Comparison of ENCODE assay signal across 12 cellular contexts in the genomic region with DNA sequence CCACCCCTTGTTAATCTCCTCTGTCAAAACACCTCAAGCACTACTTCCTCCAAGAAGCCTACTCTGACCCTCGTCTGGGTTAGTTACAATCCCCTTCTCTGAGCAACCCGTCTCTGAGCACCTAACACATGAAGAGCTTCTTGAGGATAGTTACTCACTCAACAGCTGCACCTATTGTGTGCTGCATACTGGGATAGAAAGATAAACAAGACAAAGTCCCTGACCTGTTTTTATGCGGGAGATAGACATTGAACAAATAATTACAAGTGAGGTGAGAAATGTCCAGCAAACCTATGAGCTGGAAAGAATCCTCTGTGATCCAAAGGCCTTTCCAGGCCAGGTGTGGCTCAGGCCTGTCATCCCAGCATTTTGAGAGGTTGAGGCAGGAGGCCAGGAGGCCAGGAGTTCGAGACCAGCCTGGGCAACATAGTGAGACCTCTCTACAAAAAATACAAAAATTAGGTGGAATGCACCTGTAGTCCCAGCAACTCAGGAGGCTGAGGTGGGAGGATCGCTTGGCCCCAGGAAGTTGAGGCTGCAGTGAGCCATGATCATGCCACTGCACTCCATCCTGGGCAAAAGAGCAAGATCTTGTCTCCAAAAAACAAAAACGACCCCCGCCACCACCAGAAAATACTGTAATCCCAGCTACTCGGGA. TPM values are rescaled to one million over a fixed set of nuclear protein-coding genes. Genes with fewer than 3 reads are reported as not detected.
DNase-seq lines count a peak whose midpoint lies in the region; ATAC-seq and TF ChIP-seq lines count a peak whose summit lies in the region.
"Had no signal": no experiment of that assay in that cellular context is flagged by ENCODE, and none has a peak within 500 bp of the region (broad histone marks: within the 10 kb centered on the region; RNA-seq: fewer than 3 reads in every experiment).

No MANE protein-coding gene starts in this region.

- no peak overlapping the region for H3K23ac ChIP-seq in mesenchymal stem cell (ENCODE audit: low read length in 2 of 2)

- peak overlapping the region; percentile 57 for H2AK5ac ChIP-seq in mesenchymal stem cell (ENCODE audit: low read length, severe bottlenecking)

- H3K9me3 ChIP-seq in A673 (ENCODE audit: low read depth, low read length, poor library complexity, severe bottlenecking) = no peaks in the 10 kb centered on the region
- no peaks in the 10 kb centered on the region for H3K9me3 ChIP-seq in CD8-positive, alpha-beta memory T cell (ENCODE audit: low read length)
- H3K9me3 ChIP-seq in mesenchymal stem cell (ENCODE audit: control insufficient read depth, low read length) = no peaks in the 10 kb centered on the region
- H3K9me3 ChIP-seq: esophagus squamous epithelium, testis had no signal

- POLR2A ChIA-PET in A673 (lab: Charles Lee; ENCODE audit: low non-redundant PET) = no interaction called here
- POLR2A ChIA-PET in CD8-positive, alpha-beta memory T cell (lab: Charles Lee) = interaction anchor here (0.9 kb wide), 1 partner anchor 20 kb away, joined by 3 read pairs; a partner anchor contains a TSS
- POLR2A ChIA-PET in activated CD8-positive, alpha-beta T cell treated with anti-CD3 and anti-CD28 coated beads for 36 hours (lab: Charles Lee) = interaction anchor here (1.0 to 1.3 kb wide), 2 partner anchors 31 to 338 kb away, joined by 3 to 4 read pairs; no protein-coding TSS in a partner anchor

- H3K9ac ChIP-seq in mesenchymal stem cell (ENCODE audit: low read length) = no peak overlapping the region

- intact Hi-C loops in A673 (cut with micrococcal nuclease; ENCODE audit: unreplicated experiment) = no loop called here
- intact Hi-C loops in activated CD8-positive, alpha-beta T cell treated with anti-CD3 and anti-CD28 coated beads for 36 hours (cut with micrococcal nuclease) = no loop called here

- no peak for ATAC-seq in activated CD8-positive, alpha-beta T cell treated with anti-CD3 and anti-CD28 coated beads for 36 hours
- ATAC-seq in GM21515 (IDR thresholded peaks at IDR 0.05; ENCODE audit: unreplicated experiment) = no peak
- ATAC-seq: sciatic nerve had no signal

- no peak for TF ChIP-seq CTCF in A673 (conservative IDR thresholded peaks at IDR 0.05; ENCODE audit: low read depth, low read length)
- TF ChIP-seq CTCF in activated CD8-positive, alpha-beta T cell treated with anti-CD3 and anti-CD28 coated beads for 36 hours (IDR thresholded peaks at IDR 0.05) = no peak

- no peak overlapping the region for H2AFZ ChIP-seq in mesenchymal stem cell (ENCODE audit: low read depth, low read length)

- no peaks in the 10 kb centered on the region for H3K27me3 Mint-ChIP-seq in CD8-positive, alpha-beta memory T cell
- no peaks in the 10 kb centered on the region for H3K27me3 Mint-ChIP-seq in activated CD8-positive, alpha-beta T cell treated with anti-CD3 and anti-CD28 coated beads for 36 hours

- H3K14ac ChIP-seq in mesenchymal stem cell (ENCODE audit: low read length in 2 of 2) = no peak overlapping the region

- peaks cover 0 to 21% (median 3%) of the 10 kb centered on the region in 3 donors for H3K36me3 Mint-ChIP-seq in CD8-positive, alpha-beta memory T cell
- H3K36me3 Mint-ChIP-seq in activated CD8-positive, alpha-beta T cell treated with anti-CD3 and anti-CD28 coated beads for 36 hours (ENCODE audit: low read depth) = peaks cover 23% of the 10 kb centered on the region

- peak overlapping the region in 3 of 8 donors; percentile 33 to 40 (median 35) for H3K27ac Mint-ChIP-seq in CD8-positive, alpha-beta memory T cell
- peak overlapping the region; percentile 3 for H3K27ac Mint-ChIP-seq in activated CD8-positive, alpha-beta T cell treated with anti-CD3 and anti-CD28 coated beads for 36 hours

- peaks cover 0 to 2% (median 0%) of the 10 kb centered on the region in 5 donors for H3K9me3 Mint-ChIP-seq in CD8-positive, alpha-beta memory T cell
- H3K9me3 Mint-ChIP-seq in activated CD8-positive, alpha-beta T cell treated with anti-CD3 and anti-CD28 coated beads for 36 hours = no peaks in the 10 kb centered on the region

- DNase-seq in A673 (ENCODE audit: low spot score) (no peak), mesenchymal stem cell (no peak), H4 (ENCODE audit: low spot score) (no peak), KG1 (lab: John Stamatoyannopoulos, UW) (no peak), NCI-H2107 (lab: John Stamatoyannopoulos, UW) (no peak)
- DNase-seq in CD8-positive, alpha-beta memory T cell = no peak
- no peak for DNase-seq in activated CD8-positive, alpha-beta T cell treated with anti-CD3 and anti-CD28 coated beads for 36 hours
- DNase-seq: esophagus squamous epithelium, testis had no signal

- H4K91ac ChIP-seq in mesenchymal stem cell (ENCODE audit: low read length) = no peak overlapping the region

- H2BK12ac ChIP-seq in mesenchymal stem cell (ENCODE audit: low read length in 2 of 2) = no peak overlapping the region

- peaks cover 10% of the 10 kb centered on the region for H3K36me3 ChIP-seq in A673 (ENCODE audit: insufficient read depth, low read length, poor library complexity, severe bottlenecking)
- no peaks in the 10 kb centered on the region for H3K36me3 ChIP-seq in CD8-positive, alpha-beta memory T cell (ENCODE audit: insufficient read depth, low read length)
- H3K36me3 ChIP-seq in mesenchymal stem cell (ENCODE audit: control insufficient read depth in 1 of 2, insufficient read depth in 2 of 2, low read depth in 1 of 2, low read length in 2 of 2) = peaks cover 13 to 22% of the 10 kb centered on the region in 2 experiments

- no peak overlapping the region for H2BK5ac ChIP-seq in mesenchymal stem cell (ENCODE audit: low read depth, low read length, poor library complexity, severe bottlenecking)

- H3K4me2 ChIP-seq in mesenchymal stem cell (ENCODE audit: low read length, poor library complexity, severe bottlenecking) = no peak overlapping the region

- no peak overlapping the region for H4K8ac ChIP-seq in mesenchymal stem cell (ENCODE audit: low read length)

- H3K27ac ChIP-seq in A673 (ENCODE audit: low read depth, low read length, poor library complexity, severe bottlenecking) (peak overlapping the region; percentile 4), mesenchymal stem cell (ENCODE audit: low read length, poor library complexity, severe bottlenecking) (no peak overlapping the region)
- H3K27ac ChIP-seq in CD8-positive, alpha-beta memory T cell (ENCODE audit: low read depth, low read length) = no peak overlapping the region

- peak overlapping the region; percentile 63 to 92 (median 85) for H3K4me3 Mint-ChIP-seq in CD8-positive, alpha-beta memory T cell
- H3K4me3 Mint-ChIP-seq in activated CD8-positive, alpha-beta T cell treated with anti-CD3 and anti-CD28 coated beads for 36 hours = peak overlapping the region; percentile 4

- CTCF ChIA-PET in A673 (lab: Charles Lee) = interaction anchor here (0.6 kb wide), 1 partner anchor 207 kb away, joined by 7 read pairs; no protein-coding TSS in a partner anchor
- CTCF ChIA-PET in CD8-positive, alpha-beta memory T cell (lab: Charles Lee) = interaction anchor here (0.6 to 1.7 kb wide), 4 partner anchors 8 to 312 kb away, joined by 3 to 6 read pairs (median 4); no protein-coding TSS in a partner anchor
- CTCF ChIA-PET in activated CD8-positive, alpha-beta T cell treated with anti-CD3 and anti-CD28 coated beads for 36 hours (lab: Charles Lee) = interaction anchor here (1.1 to 1.6 kb wide), 3 partner anchors 16 to 214 kb away, joined by 3 to 6 read pairs (median 3); no protein-coding TSS in a partner anchor

- BruUV-seq in A673 (replicated peaks; lab: Mats Ljungman, UMichigan) = no TSS peak

- peaks cover 21% of the 10 kb centered on the region for H3K4me1 ChIP-seq in A673 (ENCODE audit: insufficient read depth, low read length, poor library complexity, severe bottlenecking)
- peaks cover 20% of the 10 kb centered on the region for H3K4me1 ChIP-seq in CD8-positive, alpha-beta memory T cell (ENCODE audit: insufficient read depth, low read length)
- H3K4me1 ChIP-seq in mesenchymal stem cell (ENCODE audit: control insufficient read depth, insufficient read depth, low read depth, low read length) = peaks cover 13% of the 10 kb centered on the region

- H2BK15ac ChIP-seq in mesenchymal stem cell (ENCODE audit: low read depth, poor library complexity, severe bottlenecking) = no peak overlapping the region

- no peak overlapping the region for H3K18ac ChIP-seq in mesenchymal stem cell (ENCODE audit: low read depth in 1 of 2, low read length in 2 of 2)

- peaks cover 27 to 44% (median 28%) of the 10 kb centered on the region in 3 donors for H3K4me1 Mint-ChIP-seq in CD8-positive, alpha-beta memory T cell
- H3K4me1 Mint-ChIP-seq in activated CD8-positive, alpha-beta T cell treated with anti-CD3 and anti-CD28 coated beads for 36 hours (ENCODE audit: low read depth) = peaks cover 42% of the 10 kb centered on the region

- H3K4me3 ChIP-seq in A673 (ENCODE audit: low read depth, low read length, poor library complexity, severe bottlenecking) (no peak overlapping the region), mesenchymal stem cell (ENCODE audit: insufficient read depth in 1 of 2, low read depth in 1 of 2, low read length in 2 of 2) (no peak overlapping the region)
- H3K4me3 ChIP-seq in CD8-positive, alpha-beta memory T cell (ENCODE audit: low read length) = no peak overlapping the region

- no peak overlapping the region for H2BK120ac ChIP-seq in mesenchymal stem cell (ENCODE audit: low read depth, low read length)

- H3K79me1 ChIP-seq in mesenchymal stem cell (replicated peaks; ENCODE audit: low read length, poor library complexity, severe bottlenecking) = peaks cover 15% of the 10 kb centered on the region

- H3K4ac ChIP-seq in mesenchymal stem cell (ENCODE audit: low read depth in 1 of 2, low read length in 2 of 2) = no peak overlapping the region

- 85% methylated on average over 7 of the region's 8 CpGs for WGBS in mesenchymal stem cell

- H3K27me3 ChIP-seq in A673 (replicated peaks; ENCODE audit: insufficient read depth, low read depth, low read length, poor library complexity) (no peaks in the 10 kb centered on the region), mesenchymal stem cell (ENCODE audit: control insufficient read depth in 1 of 2, insufficient read depth in 1 of 2, low read length in 2 of 2) (no peaks in the 10 kb centered on the region)
- H3K27me3 ChIP-seq in CD8-positive, alpha-beta memory T cell (ENCODE audit: insufficient read depth, low read length, poor library complexity, severe bottlenecking) = no peaks in the 10 kb centered on the region
- H3K27me3 ChIP-seq: esophagus squamous epithelium, testis had no signal

RNA-seq across cellular contexts. Expression of a gene that starts 5.5 kb away (rescaled TPM):
- 21.9 and 22.2 TPM in 2 replicates for total RNA-seq in A673 (2021)
- total RNA-seq in CD8-positive, alpha-beta memory T cell = 1 to 10 TPM; 7.3 to 9.8 TPM
- 6.0 TPM for polyA plus RNA-seq in CD8-positive, alpha-beta memory T cell
- total RNA-seq in activated CD8-positive, alpha-beta T cell treated with anti-CD3 and anti-CD28 coated beads for 36 hours = 1 to 10 TPM; 5.4 to 6.6 TPM
- 5.2 TPM for polyA plus RNA-seq in mesenchymal stem cell (2013, experiment 1 of 2)
- polyA plus RNA-seq in mesenchymal stem cell (2013, experiment 2 of 2) = 4.6 TPM
- 12.0 and 24.3 TPM in 2 replicates for total RNA-seq in H4 (2014; rRNA removed; shearing (Covaris generic))

RNA-seq across cellular contexts. Expression of a gene that starts 6.7 kb away (rescaled TPM):
- total RNA-seq in A673 (2021) = 21.6 and 22.0 TPM in 2 replicates
- 10 to 100 TPM; 18.4 to 19.3 TPM for total RNA-seq in CD8-positive, alpha-beta memory T cell
- 10.2 TPM for polyA plus RNA-seq in CD8-positive, alpha-beta memory T cell
- total RNA-seq in activated CD8-positive, alpha-beta T cell treated with anti-CD3 and anti-CD28 coated beads for 36 hours = 10 to 100 TPM; 10.4 to 10.9 TPM
- 6.3 TPM for polyA plus RNA-seq in mesenchymal stem cell (2013, experiment 1 of 2)
- polyA plus RNA-seq in mesenchymal stem cell (2013, experiment 2 of 2) = 5.5 TPM
- 4.1 and 7.4 TPM in 2 replicates for total RNA-seq in H4 (2014; rRNA removed; shearing (Covaris generic))

RNA-seq across cellular contexts. Expression of a gene that starts 19.5 kb away (rescaled TPM):
- 0.86 and 1.3 TPM in 2 replicates for total RNA-seq in A673 (2021)
- 100 to 1,000 TPM; 187 to 193 TPM for total RNA-seq in CD8-positive, alpha-beta memory T cell
- polyA plus RNA-seq in CD8-positive, alpha-beta memory T cell = 227 TPM
- 100 to 1,000 TPM; 163 to 169 TPM for total RNA-seq in activated CD8-positive, alpha-beta T cell treated with anti-CD3 and anti-CD28 coated beads for 36 hours
- 1.3 TPM for polyA plus RNA-seq in mesenchymal stem cell (2013, experiment 1 of 2)
- 1.3 TPM for polyA plus RNA-seq in mesenchymal stem cell (2013, experiment 2 of 2)
- not detected in 2 replicates for total RNA-seq in H4 (2014; rRNA removed; shearing (Covaris generic))
- total RNA-seq: NCI-H460 had no signal

RNA-seq across cellular contexts. Expression of a gene that starts 27.3 kb away (rescaled TPM):
- total RNA-seq in A673 (2021) = not detected in 2 replicates
- 1 to 10 TPM; 1.9 to 2.4 TPM for total RNA-seq in CD8-positive, alpha-beta memory T cell
- 4.6 TPM for polyA plus RNA-seq in CD8-positive, alpha-beta memory T cell
- total RNA-seq in activated CD8-positive, alpha-beta T cell treated with anti-CD3 and anti-CD28 coated beads for 36 hours = 1 to 10 TPM in 1 of 2 experiments, under 1 TPM in 1; 0.87 to 1.2 TPM
- 1.7 TPM for polyA plus RNA-seq in mesenchymal stem cell (2013, experiment 1 of 2)
- 3.1 TPM for polyA plus RNA-seq in mesenchymal stem cell (2013, experiment 2 of 2)
- total RNA-seq in H4 (2014; rRNA removed; shearing (Covaris generic)) = not detected in 2 replicates
- total RNA-seq: esophagus squamous epithelium, NCI-H460, sciatic nerve had no signal

RNA-seq across cellular contexts. Expression of a gene that starts 27.9 kb away (rescaled TPM):
- total RNA-seq in A673 (2021) = 92.5 and 111 TPM in 2 replicates
- total RNA-seq in CD8-positive, alpha-beta memory T cell = 100 to 1,000 TPM; 174 to 175 TPM
- polyA plus RNA-seq in CD8-positive, alpha-beta memory T cell = 73.7 TPM
- 100 to 1,000 TPM in 1 of 2 experiments, 10 to 100 TPM in 1; 98.4 to 105 TPM for total RNA-seq in activated CD8-positive, alpha-beta T cell treated with anti-CD3 and anti-CD28 coated beads for 36 hours
- 15.9 TPM for polyA plus RNA-seq in mesenchymal stem cell (2013, experiment 1 of 2)
- polyA plus RNA-seq in mesenchymal stem cell (2013, experiment 2 of 2) = 16.5 TPM
- total RNA-seq in H4 (2014; rRNA removed; shearing (Covaris generic)) = 11.0 and 28.9 TPM in 2 replicates

Comparison
In these comparisons a context has a peak if more than half of its experiments do, and no peak if none do; other contexts are left out.
1. RNA of a gene that starts 19.5 kb away (total RNA-seq): 187 to 193 TPM in CD8-positive, alpha-beta memory T cell and 163 to 169 TPM in activated CD8-positive, alpha-beta T cell treated with anti-CD3 and anti-CD28 coated beads for 36 hours; 0.86 to 1.3 TPM in A673 and not detected in H4; every median in the first group is over 10 times any median in the second.